Comparison of ENCODE assay signal across 19 cellular contexts in genomic region chr12:120376890-120377572, GRCh38. TPM values are rescaled to one million over a fixed set of nuclear protein-coding genes. Genes with fewer than 3 reads are reported as not detected.
DNase-seq lines count a peak whose midpoint lies in the region; ATAC-seq and TF ChIP-seq lines count a peak whose summit lies in the region.
"Had no signal": no experiment of that assay in that cellular context is flagged by ENCODE, and none has a peak within 500 bp of the region (broad histone marks: within the 10 kb centered on the region; RNA-seq: fewer than 3 reads in every experiment).

No MANE protein-coding gene starts in this region.

- H3K79me2 ChIP-seq in osteoblast (ENCODE audit: insufficient read depth, low read length), result no peaks in the 10 kb centered on the region

- no peak overlapping the region for H3K27ac ChIP-seq in BLaER1 treated with 17β-estradiol and CSF1 and Interleukin-3, amounts not matched to agents 10 nM and 100 nM
- H3K27ac ChIP-seq in HEK293 (ENCODE audit: extremely low read depth, low read depth, low read length), result 0 out of 2 replicates have a peak overlapping the region, but pooled peaks have one; percentile 27
- H3K27ac ChIP-seq in body of pancreas, result peak overlapping the region in 1 of 4 donors; percentile 10
- H3K27ac ChIP-seq in osteoblast (ENCODE audit: low read depth, low read length), result no peak overlapping the region

- no peak overlapping the region for H3K4me3 ChIP-seq in BLaER1 treated with 17β-estradiol and CSF1 and Interleukin-3, amounts not matched to agents 10 nM and 100 nM
- H3K4me3 ChIP-seq in HEK293 (ENCODE audit: low read depth, low read length) (no peak overlapping the region), body of pancreas (no peak overlapping the region), osteoblast (ENCODE audit: insufficient read depth, low read length) (no peak overlapping the region)

- no peaks in the 10 kb centered on the region; a peak in 1 of 22 replicates for H4K20me1 ChIP-seq in BLaER1 treated with 17β-estradiol and CSF1 and Interleukin-3, amounts not matched to agents 10 nM and 100 nM
- no peaks in the 10 kb centered on the region for H4K20me1 ChIP-seq in osteoblast (ENCODE audit: insufficient read depth, low read length)

- no peak overlapping the region for H2AFZ ChIP-seq in osteoblast (ENCODE audit: low read length)

- CTCF ChIA-PET in HEK293 (lab: Yijun Ruan, JAX), result interaction anchor here (0.5 to 2.6 kb wide), 3 partner anchors 10 to 54 kb away, joined by 5 to 26 read pairs (median 5); no protein-coding TSS in a partner anchor

- peak overlapping the region in 1 of 11 experiments; percentile 21; a peak in 2 of 22 replicates for H3K9ac ChIP-seq in BLaER1 treated with 17β-estradiol and CSF1 and Interleukin-3, amounts not matched to agents 10 nM and 100 nM

- peak overlapping the region; percentile 3 to 63 (median 50); a peak in 19 of 22 replicates for H3K4me2 ChIP-seq in BLaER1 treated with 17β-estradiol and CSF1 and Interleukin-3, amounts not matched to agents 10 nM and 100 nM
- no peak overlapping the region for H3K4me2 ChIP-seq in osteoblast (ENCODE audit: insufficient read depth, low read length)

- no peaks in the 10 kb centered on the region for H3K9me3 ChIP-seq in BLaER1 treated with 17β-estradiol and CSF1 and Interleukin-3, amounts not matched to agents 10 nM and 100 nM (replicated peaks in 1 of 11)
- H3K9me3 ChIP-seq in HEK293 (ENCODE audit: control insufficient read depth, insufficient read depth, low read depth, low read length), result no peaks in the 10 kb centered on the region
- no peaks in the 10 kb centered on the region for H3K9me3 ChIP-seq in body of pancreas
- H3K9me3 ChIP-seq in osteoblast (ENCODE audit: low read depth, low read length), result no peaks in the 10 kb centered on the region
- H3K9me3 ChIP-seq: Caco-2 had no signal

- WGBS in body of pancreas, 2 donors, result 27 to 36% methylated on average over 6 of the region's 6 CpGs

- TF ChIP-seq CTCF in HEK293 (tag by site-specific recombination; IDR thresholded peaks at IDR 0.05) (no peak), body of pancreas (IDR thresholded peaks at IDR 0.05) (no peak), osteoblast (IDR thresholded peaks at IDR 0.05; ENCODE audit: extremely low read depth, low read depth, low read length) (no peak)

- POLR2A ChIA-PET in HEK293 (lab: Yijun Ruan, JAX), result no interaction called here

- H3K36me3 ChIP-seq in BLaER1 treated with 17β-estradiol and CSF1 and Interleukin-3, amounts not matched to agents 10 nM and 100 nM, result no peaks in the 10 kb centered on the region
- H3K36me3 ChIP-seq in HEK293 (ENCODE audit: control insufficient read depth in 2 of 2, insufficient read depth in 1 of 2, low read length in 2 of 2) (no peaks in the 10 kb centered on the region), body of pancreas (replicated peaks in 1 of 2; ENCODE audit: insufficient read depth in 1 of 2, low read depth in 2 of 2) (no peaks in the 10 kb centered on the region), osteoblast (ENCODE audit: insufficient read depth, low read length) (no peaks in the 10 kb centered on the region)

- ATAC-seq in body of pancreas (peak; percentile 75), HG02588 (IDR thresholded peaks at IDR 0.05; ENCODE audit: unreplicated experiment) (no peak)

- intact Hi-C loops in body of pancreas (cut with DNase I), result no loop called here

- DNase-seq in body of pancreas (peak in 3 of 4 donors; percentile 40 to 48 (median 43)), osteoblast (ENCODE audit: insufficient read length, low spot score, missing footprints) (peak; percentile 13), occipital lobe (lab: John Stamatoyannopoulos, UW) (no peak), ureter (ENCODE audit: low spot score) (no peak), SKM-1 (lab: John Stamatoyannopoulos, UW; ENCODE audit: unreplicated experiment) (no peak)
- DNase-seq: Caco-2; CD4-positive, alpha-beta T cell; GDM1; HCEC 1CT; KBM-7; NCI-H1694 treated with DMSO at 0.1 percent for 48 hours; NCI-H2171 treated with DMSO at 0.1 percent for 48 hours; NCI-H446; NCI-H526 treated with DMSO at 0.1 percent for 48 hours had no signal

- peaks cover 6 to 12% (median 10%) of the 10 kb centered on the region in 10 experiments; a peak in 19 of 20 replicates for H3K4me1 ChIP-seq in BLaER1 treated with 17β-estradiol and CSF1 and Interleukin-3, amounts not matched to agents 10 nM and 100 nM
- H3K4me1 ChIP-seq in HEK293 (ENCODE audit: control insufficient read depth, insufficient read depth, low read length), result peaks cover 21% of the 10 kb centered on the region
- peaks cover 13% of the 10 kb centered on the region for H3K4me1 ChIP-seq in body of pancreas
- no peaks in the 10 kb centered on the region for H3K4me1 ChIP-seq in osteoblast (ENCODE audit: insufficient read depth, low read length)

- TF ChIP-seq POLR2A in body of pancreas (IDR thresholded peaks at IDR 0.05), result no peak

- H3K27me3 ChIP-seq in BLaER1 treated with 17β-estradiol and CSF1 and Interleukin-3, amounts not matched to agents 10 nM and 100 nM, result peaks cover 7 to 38% (median 25%) of the 10 kb centered on the region in 11 experiments
- H3K27me3 ChIP-seq in body of pancreas, result no peaks in the 10 kb centered on the region
- H3K27me3 ChIP-seq in osteoblast (ENCODE audit: insufficient read depth, low read length), result peaks cover 23% of the 10 kb centered on the region

TF ChIP-seq in HEK293, 187 proteins besides CTCF, POLR2A, EP300 and RAD21 (continues in another document):
- TF ChIP-seq ZBTB20 (tag by site-specific recombination; IDR thresholded peaks at IDR 0.05) (no peak), ZIC2 (tag by site-specific recombination; IDR thresholded peaks at IDR 0.05) (no peak), GFI1B (tag by site-specific recombination; IDR thresholded peaks at IDR 0.05) (no peak), ZNF133 (tag by site-specific recombination; IDR thresholded peaks at IDR 0.05) (no peak), ZNF670 (tag by site-specific recombination; IDR thresholded peaks at IDR 0.05; ENCODE audit: low read depth) (no peak), EGR2 (tag by site-specific recombination; IDR thresholded peaks at IDR 0.05; ENCODE audit: low read depth) (peak; percentile 48; the same call in 1 of the 2 replicates), ZNF114 (tag by site-specific recombination; IDR thresholded peaks at IDR 0.05) (no peak), PRDM4 (tag by site-specific recombination; IDR thresholded peaks at IDR 0.05) (peak; percentile 88), ZFHX2 (tag by site-specific recombination; conservative IDR thresholded peaks at IDR 0.05) (peak; percentile 54), ZNF423 (tag by site-specific recombination; IDR thresholded peaks at IDR 0.05) (no peak), ZNF623 (tag by site-specific recombination; IDR thresholded peaks at IDR 0.05) (no peak), SETDB1 (IDR thresholded peaks at IDR 0.05; ENCODE audit: insufficient read length, low read length) (no peak), ZNF704 (tag by site-specific recombination; IDR thresholded peaks at IDR 0.05) (no peak)

RNA-seq across cellular contexts. Expression of gene MSI1, which starts 8.1 kb away (rescaled TPM):
- total RNA-seq in body of pancreas, result 1 to 10 TPM in 1 of 2 donors, under 1 TPM in 1; 0.66 to 1.3 TPM
- total RNA-seq in osteoblast, result under 0.01 TPM in 2 replicates
- total RNA-seq in occipital lobe, result 7.5 TPM
- 1.4 TPM for total RNA-seq in ureter
- total RNA-seq: CD4-positive, alpha-beta T cell; T-helper 1 cell treated with Interleukin-12 subunit alpha and Interleukin-12 subunit beta and Interleukin-4 antibody, amounts not matched to agents 30 ng/mL and 1 ng/mL, for 36 hours had no signal

RNA-seq across cellular contexts. Expression of gene PLA2G1B, which starts 49.5 kb away (rescaled TPM):
- over 10,000 TPM in 1 of 2 donors, 1,000 to 10,000 TPM in 1; 6,971 to 11,984 TPM for total RNA-seq in body of pancreas
- total RNA-seq in osteoblast, result not detected in 2 replicates
- total RNA-seq in occipital lobe, result not detected
- not detected for total RNA-seq in ureter
- total RNA-seq: Caco-2; CD4-positive, alpha-beta T cell; Daoy; T-helper 1 cell treated with Interleukin-12 subunit alpha and Interleukin-12 subunit beta and Interleukin-4 antibody, amounts not matched to agents 30 ng/mL and 1 ng/mL, for 36 hours had no signal

Comparison
In these comparisons a context has a peak if more than half of its experiments do, and no peak if none do; other contexts are left out.
1. DNase-seq: peak in body of pancreas (3 of 4) and osteoblast (single experiment); none in occipital lobe (single experiment), ureter (single experiment) and SKM-1 (single experiment).
2. RNA of gene PLA2G1B, which starts 49.5 kb away (total RNA-seq): 6,971 to 11,984 TPM in body of pancreas; not detected in ureter (single experiment), not detected in osteoblast and not detected in occipital lobe (single experiment); every median in the first group is over 1,000 times any median in the second.